ENCODE assay signal across 13 cellular contexts in genomic region chr6:7591770-7592169, GRCh38. TPM values are rescaled to one million over a fixed set of nuclear protein-coding genes. Genes with fewer than 3 reads are reported as not detected.
DNase-seq lines count a peak whose midpoint lies in the region; ATAC-seq and TF ChIP-seq lines count a peak whose summit lies in the region.
"Had no signal": no experiment of that assay in that cellular context is flagged by ENCODE, and none has a peak within 500 bp of the region (broad histone marks: within the 10 kb centered on the region; RNA-seq: fewer than 3 reads in every experiment).

No MANE protein-coding gene starts in this region.

- no peak overlapping the region for H3K9ac ChIP-seq in colonic mucosa (ENCODE audit: low read depth in 2 of 2, low read length in 2 of 2)

- TF ChIP-seq CTCF in nephron progenitor cell (IDR thresholded peaks at IDR 0.05) (no peak), colonic mucosa (IDR thresholded peaks at IDR 0.05) (no peak)

- H3K4me3 Mint-ChIP-seq in T-helper 1 cell treated with Interleukin-12 subunit alpha and Interleukin-12 subunit beta and Interleukin-4 antibody, amounts not matched to agents 30 μg/mL and 1 μg/mL, for 36 hours, result peak overlapping the region; percentile 8
- peak overlapping the region; percentile 99 for H3K4me3 Mint-ChIP-seq in central memory CD8-positive, alpha-beta T cell
- peak overlapping the region; percentile 98 for H3K4me3 Mint-ChIP-seq in nephron progenitor cell

- no peak for DNase-seq in T-helper 1 cell
- no peak for DNase-seq in MG63
- DNase-seq in central memory CD8-positive, alpha-beta T cell (ENCODE audit: low spot score in 2 of 2), result no peak
- DNase-seq in nephron progenitor cell, result no peak
- no peak for DNase-seq in colonic mucosa
- no peak for DNase-seq in dermis blood vessel endothelial cell
- DNase-seq: 8988T; activated CD4-positive, alpha-beta T cell treated with anti-CD3 and anti-CD28 coated beads, Interleukin-2, amount 50 U/mL, for 48 hours; NCI-H2029 had no signal

- H3K36me3 ChIP-seq in MG63 (peaks cover 41% of the 10 kb centered on the region), colonic mucosa (no peaks in the 10 kb centered on the region)

- H3K9me3 ChIP-seq in MG63 (no peaks in the 10 kb centered on the region), colonic mucosa (no peaks in the 10 kb centered on the region)
- H3K9me3 ChIP-seq: tibial nerve had no signal

- peaks cover 30% of the 10 kb centered on the region for H3K4me1 Mint-ChIP-seq in T-helper 1 cell treated with Interleukin-12 subunit alpha and Interleukin-12 subunit beta and Interleukin-4 antibody, amounts not matched to agents 30 μg/mL and 1 μg/mL, for 36 hours (ENCODE audit: low read depth)
- H3K4me1 Mint-ChIP-seq in central memory CD8-positive, alpha-beta T cell, result peaks cover 41% of the 10 kb centered on the region
- peaks cover 44% of the 10 kb centered on the region for H3K4me1 Mint-ChIP-seq in nephron progenitor cell

- no peaks in the 10 kb centered on the region for H3K4me1 ChIP-seq in colonic mucosa

- H3K27me3 ChIP-seq in MG63, result no peaks in the 10 kb centered on the region
- H3K27me3 ChIP-seq in colonic mucosa, result no peaks in the 10 kb centered on the region
- H3K27me3 ChIP-seq: cardiac muscle cell, tibial nerve had no signal

- no peaks in the 10 kb centered on the region for H3K9me3 Mint-ChIP-seq in T-helper 1 cell treated with Interleukin-12 subunit alpha and Interleukin-12 subunit beta and Interleukin-4 antibody, amounts not matched to agents 30 μg/mL and 1 μg/mL, for 36 hours
- no peaks in the 10 kb centered on the region for H3K9me3 Mint-ChIP-seq in central memory CD8-positive, alpha-beta T cell
- H3K9me3 Mint-ChIP-seq in nephron progenitor cell, result no peaks in the 10 kb centered on the region

- no peak overlapping the region for H3K27ac ChIP-seq in colonic mucosa
- H3K27ac ChIP-seq: tibial nerve had no signal

- no peak overlapping the region for H3K27ac Mint-ChIP-seq in T-helper 1 cell treated with Interleukin-12 subunit alpha and Interleukin-12 subunit beta and Interleukin-4 antibody, amounts not matched to agents 30 μg/mL and 1 μg/mL, for 36 hours
- H3K27ac Mint-ChIP-seq in central memory CD8-positive, alpha-beta T cell (ENCODE audit: low read depth), result no peak overlapping the region
- H3K27ac Mint-ChIP-seq in nephron progenitor cell, result no peak overlapping the region

- H3K4me3 ChIP-seq in MG63 (peak overlapping the region; percentile 86; the same call in 1 of the 2 replicates), colonic mucosa (no peak overlapping the region)

- no peaks in the 10 kb centered on the region for H3K27me3 Mint-ChIP-seq in T-helper 1 cell treated with Interleukin-12 subunit alpha and Interleukin-12 subunit beta and Interleukin-4 antibody, amounts not matched to agents 30 μg/mL and 1 μg/mL, for 36 hours (ENCODE audit: low read depth)
- H3K27me3 Mint-ChIP-seq in central memory CD8-positive, alpha-beta T cell, result no peaks in the 10 kb centered on the region
- H3K27me3 Mint-ChIP-seq in nephron progenitor cell (ENCODE audit: low read depth, poor library complexity), result no peaks in the 10 kb centered on the region

- H3K36me3 Mint-ChIP-seq in T-helper 1 cell treated with Interleukin-12 subunit alpha and Interleukin-12 subunit beta and Interleukin-4 antibody, amounts not matched to agents 30 μg/mL and 1 μg/mL, for 36 hours (ENCODE audit: low read depth), result peaks cover 13% of the 10 kb centered on the region
- H3K36me3 Mint-ChIP-seq in central memory CD8-positive, alpha-beta T cell (ENCODE audit: insufficient read depth), result peaks cover 16% of the 10 kb centered on the region
- H3K36me3 Mint-ChIP-seq in nephron progenitor cell (ENCODE audit: low read depth), result peaks cover 34% of the 10 kb centered on the region

- no peak for ATAC-seq in central memory CD8-positive, alpha-beta T cell (replicated peaks; ENCODE audit: extremely low read depth, poor library complexity, severe bottlenecking)
- no peak for ATAC-seq in HG02938 (IDR thresholded peaks at IDR 0.05; ENCODE audit: unreplicated experiment)

- intact Hi-C loops in colonic mucosa (cut with DNase I), result no loop called here

RNA-seq across cellular contexts. Expression of gene SNRNP48, which starts 1.8 kb away (rescaled TPM):
- 7.4 and 53.4 TPM in 2 replicates for total RNA-seq in MG63 (2014; rRNA removed; shearing (Covaris generic); ENCODE audit: low replicate concordance)
- total RNA-seq in colonic mucosa (10 to 100 TPM; 13.8 to 14.6 TPM), dermis blood vessel endothelial cell (14.3 and 18.5 TPM in 2 replicates)

RNA-seq across cellular contexts. Expression of gene DSP, which starts 50.3 kb away (rescaled TPM):
- total RNA-seq in MG63 (2014; rRNA removed; shearing (Covaris generic); ENCODE audit: low replicate concordance), result 0.10 and 0.64 TPM in 2 replicates
- total RNA-seq in colonic mucosa, result 100 to 1,000 TPM; 201 to 250 TPM
- 53.1 and 95.4 TPM in 2 replicates for total RNA-seq in dermis blood vessel endothelial cell

Comparison
In these comparisons a context has a peak if more than half of its experiments do, and no peak if none do; other contexts are left out.
1. H3K4me3 Mint-ChIP-seq: peak in every context shown above with its lines; median percentile 99 in central memory CD8-positive, alpha-beta T cell; 98 in nephron progenitor cell; 8 in T-helper 1 cell treated with Interleukin-12 subunit alpha and Interleukin-12 subunit beta and Interleukin-4 antibody, amounts not matched to agents 30 μg/mL and 1 μg/mL, for 36 hours.
2. RNA of gene DSP, which starts 50.3 kb away (total RNA-seq): 201 to 250 TPM in colonic mucosa and 53.1 to 95.4 TPM in dermis blood vessel endothelial cell; 0.10 to 0.64 TPM in MG63; every median in the first group is over 10 times any median in the second.